ENCODE assay signal across 14 cellular contexts in the genomic region with DNA sequence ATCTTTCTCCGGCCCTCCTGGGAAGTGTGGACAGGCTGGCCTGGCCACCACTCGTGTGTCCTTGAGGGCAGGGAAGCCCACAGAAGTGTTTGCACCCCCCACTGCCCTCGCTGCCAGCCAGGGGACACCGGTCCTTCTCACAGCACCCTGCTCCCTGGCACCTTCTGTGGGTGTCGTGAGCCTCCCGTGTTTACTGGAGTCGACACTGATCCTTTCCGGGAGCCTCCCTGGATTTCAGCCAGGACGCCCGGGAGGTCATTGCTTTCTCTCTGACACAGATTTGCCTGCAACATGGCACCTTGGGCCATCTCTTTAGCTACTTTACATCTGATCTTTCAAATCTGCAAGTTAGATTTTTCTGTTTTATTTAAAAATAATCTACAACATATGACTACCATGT.
DNase-seq lines count a peak whose midpoint lies in the region; ATAC-seq, FAIRE-seq and TF ChIP-seq lines count a peak whose summit lies in the region.
"Had no signal": no experiment of that assay in that cellular context is flagged by ENCODE, and none has a peak within 500 bp of the region (broad histone marks: within the 10 kb centered on the region; RNA-seq: fewer than 3 reads in every experiment).

No MANE protein-coding gene starts in this region.

- H3K4me1 Mint-ChIP-seq in activated naive CD8-positive, alpha-beta T cell treated with anti-CD3 and anti-CD28 coated beads for 36 hours, result peaks cover 17% of the 10 kb centered on the region

- no peak overlapping the region for H3K9ac ChIP-seq in GM23248
- H3K9ac ChIP-seq in kidney (ENCODE audit: low read length in 2 of 2), result no peak overlapping the region
- H3K9ac ChIP-seq: BLaER1 had no signal

- DNase-seq in A172 (ENCODE audit: low spot score), result peak; percentile 57
- DNase-seq in GM23248, result no peak
- no peak for DNase-seq in activated naive CD8-positive, alpha-beta T cell treated with anti-CD3 and anti-CD28 coated beads for 36 hours
- peak; percentile 53 for DNase-seq in kidney
- no peak for DNase-seq in DMS79 treated with DMSO at 0.1 percent for 48 hours (lab: John Stamatoyannopoulos, UW)
- no peak for DNase-seq in dermis blood vessel endothelial cell
- no peak for DNase-seq in coronary artery (ENCODE audit: low spot score)

- H3K4me2 ChIP-seq in GM23248 (ENCODE audit: unreplicated experiment), result no peak overlapping the region
- H3K4me2 ChIP-seq: BLaER1, GM23338 had no signal

- H3K4me3 ChIP-seq in GM23248 (peak overlapping the region; percentile 41), kidney (ENCODE audit: low read length in 2 of 2) (no peak overlapping the region), coronary artery (no peak overlapping the region)
- H3K4me3 ChIP-seq: BLaER1, gastroesophageal sphincter, GM23338, lung, transverse colon had no signal

- 0 out of 2 replicates have a peak overlapping the region, but pooled peaks have one; percentile 33 for H2AFZ ChIP-seq in GM23248
- H2AFZ ChIP-seq: GM23338 had no signal

- no peak for TF ChIP-seq CTCF in kidney (IDR thresholded peaks at IDR 0.05; ENCODE audit: borderline replicate concordance, extremely low read depth, insufficient read depth)
- TF ChIP-seq CTCF in coronary artery (IDR thresholded peaks at IDR 0.05), result no peak

- no peaks in the 10 kb centered on the region for H4K20me1 ChIP-seq in GM23248 (ENCODE audit: insufficient read depth)

- H3K27ac ChIP-seq in GM23248, result peak overlapping the region; percentile 74
- H3K27ac ChIP-seq in kidney (ENCODE audit: low read depth in 2 of 2, low read length in 2 of 2), result no peak overlapping the region
- no peak overlapping the region for H3K27ac ChIP-seq in coronary artery
- H3K27ac ChIP-seq: BLaER1, gastroesophageal sphincter, VCaP had no signal

- peaks cover 7% of the 10 kb centered on the region for H3K9me3 Mint-ChIP-seq in activated naive CD8-positive, alpha-beta T cell treated with anti-CD3 and anti-CD28 coated beads for 36 hours
- H3K9me3 Mint-ChIP-seq: GM23338 had no signal

- H3K79me2 ChIP-seq in GM23248 (ENCODE audit: insufficient read depth), result peaks cover 5% of the 10 kb centered on the region

- no peak for FAIRE-seq in kidney (lab: Jason Lieb, UNC)

- H3F3A ChIP-seq in GM23248 (ENCODE audit: insufficient read depth), result no peaks in the 10 kb centered on the region

- H3K4me3 Mint-ChIP-seq in activated naive CD8-positive, alpha-beta T cell treated with anti-CD3 and anti-CD28 coated beads for 36 hours, result no peak overlapping the region
- H3K4me3 Mint-ChIP-seq: GM23338 had no signal

- intact Hi-C loops in kidney (cut with DNase I), result no loop called here

- H3K36me3 ChIP-seq in GM23248 (ENCODE audit: low read depth), result peaks cover 4% of the 10 kb centered on the region; the same call in 1 of the 2 replicates
- peaks cover 9 to 12% of the 10 kb centered on the region in 2 donors for H3K36me3 ChIP-seq in kidney (ENCODE audit: control insufficient read depth in 1 of 2, insufficient read depth in 2 of 2, low read length in 2 of 2)

- no peak for ATAC-seq in GM21529 (IDR thresholded peaks at IDR 0.05; ENCODE audit: unreplicated experiment)
- ATAC-seq: gastroesophageal sphincter, GM23338 had no signal

- H3K9me2 ChIP-seq in GM23248 (ENCODE audit: insufficient read depth), result no peaks in the 10 kb centered on the region

- H3K27me3 ChIP-seq in GM23248 (replicated peaks; ENCODE audit: insufficient read depth), result no peaks in the 10 kb centered on the region
- H3K27me3 ChIP-seq: BLaER1, gastroesophageal sphincter, transverse colon had no signal

- peak overlapping the region; percentile 61 for H3K27ac Mint-ChIP-seq in activated naive CD8-positive, alpha-beta T cell treated with anti-CD3 and anti-CD28 coated beads for 36 hours

- no peaks in the 10 kb centered on the region for H3K27me3 Mint-ChIP-seq in activated naive CD8-positive, alpha-beta T cell treated with anti-CD3 and anti-CD28 coated beads for 36 hours

- H3K4me1 ChIP-seq in GM23248 (ENCODE audit: insufficient read depth), result peaks cover 12% of the 10 kb centered on the region
- no peaks in the 10 kb centered on the region for H3K4me1 ChIP-seq in kidney (ENCODE audit: control insufficient read depth in 1 of 2, insufficient read depth in 1 of 2, low read depth in 1 of 2, low read length in 2 of 2)
- H3K4me1 ChIP-seq: transverse colon had no signal

- WGBS in GM23248 (ENCODE audit: low coverage in 1 of 2, low lambda C conversion rate in 2 of 2, missing lambda C conversion rate in 2 of 2), 2 experiments, result 84 to 86% methylated on average over 10 of the region's 10 CpGs

- in situ Hi-C loops in GM23248 (cut with MboI), result no loop called here

- peaks cover 73% of the 10 kb centered on the region for H3K36me3 Mint-ChIP-seq in activated naive CD8-positive, alpha-beta T cell treated with anti-CD3 and anti-CD28 coated beads for 36 hours

- H3K9me3 ChIP-seq in GM23248 (ENCODE audit: low read depth) (no peaks in the 10 kb centered on the region), kidney (ENCODE audit: control insufficient read depth in 1 of 2, low read length in 2 of 2) (no peaks in the 10 kb centered on the region)
- H3K9me3 ChIP-seq: transverse colon had no signal

Comparison
In these comparisons a context has a peak if more than half of its experiments do, and no peak if none do; other contexts are left out.
1. DNase-seq: peak in A172 (single experiment) and kidney (single experiment); none in GM23248 (single experiment), activated naive CD8-positive, alpha-beta T cell treated with anti-CD3 and anti-CD28 coated beads for 36 hours (single experiment), DMS79 treated with DMSO at 0.1 percent for 48 hours (single experiment), dermis blood vessel endothelial cell (single experiment) and coronary artery (single experiment).